ENCODE assay signal across 20 cellular contexts in the genomic region with DNA sequence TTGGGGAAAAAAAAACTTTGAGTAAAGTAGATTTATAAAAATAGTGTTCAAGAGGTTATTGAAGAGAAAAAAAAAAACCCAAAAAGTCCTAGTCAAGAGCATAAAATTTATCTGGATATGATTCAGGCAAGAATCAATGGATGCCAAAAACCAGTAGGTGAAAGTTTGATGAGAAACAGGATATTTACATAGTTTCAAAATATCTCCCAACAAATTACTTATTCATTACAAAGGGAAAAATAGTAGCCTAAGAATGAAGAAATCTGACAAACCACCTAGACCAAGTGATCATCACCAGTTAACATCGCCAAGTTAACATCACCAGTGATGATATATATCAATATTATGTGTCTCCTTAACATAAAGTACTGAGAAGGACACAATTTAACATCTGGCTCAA.
"Had no signal": no experiment of that assay in that cellular context is flagged by ENCODE, and none has a peak within 500 bp of the region (broad histone marks: within the 10 kb centered on the region; RNA-seq: fewer than 3 reads in every experiment).

No MANE protein-coding gene starts in this region.

- H3K4me1 ChIP-seq: body of pancreas had no signal

- H3K36me3 ChIP-seq: MG63 had no signal

- DNase-seq: activated CD4-positive, alpha-beta T cell treated with anti-CD3 and anti-CD28 coated beads for 4 hours; activated CD8-positive, alpha-beta memory T cell treated with anti-CD3 and anti-CD28 coated beads, Interleukin-2, amount 50 U/mL, for 48 hours; activated CD8-positive, alpha-beta T cell treated with anti-CD3 and anti-CD28 coated beads, Interleukin-2, amount 10 ng/mL, durations not matched to agents 7 days and 5 days; activated naive CD4-positive, alpha-beta T cell; activated T-cell treated with anti-CD3 and anti-CD28 coated beads, Interleukin-2, amount 50 U/mL, for 1 hour; aorta; body of pancreas; MG63; MV-4-11; NCI-H1092 treated with DMSO at 0.1 percent for 48 hours; NCI-H1436; NCI-H187; NCI-H2081; NCI-H446; NCI-H524; PC-3; SHP77 treated with DMSO at 0.1 percent for 48 hours had no signal

- H3K27ac ChIP-seq: body of pancreas had no signal

- FAIRE-seq: bronchial epithelial cell, RCC 7860 had no signal

- H3K27me3 ChIP-seq: body of pancreas, MG63 had no signal

- H3K4me3 ChIP-seq: body of pancreas, MG63 had no signal

- H3K9me3 ChIP-seq: body of pancreas, MG63 had no signal

- ATAC-seq: activated CD4-positive, CD25-positive, alpha-beta regulatory T cell treated with anti-CD3 and anti-CD28 coated beads, Interleukin-2, amount 50 U/mL, for 24 hours; activated CD8-positive, alpha-beta T cell treated with anti-CD3 and anti-CD28 coated beads, Interleukin-2, amount 10 ng/mL, durations not matched to agents 7 days and 5 days; body of pancreas; PC-3 had no signal
